Comparison of ENCODE assay signal across 10 cellular contexts in the genomic region with DNA sequence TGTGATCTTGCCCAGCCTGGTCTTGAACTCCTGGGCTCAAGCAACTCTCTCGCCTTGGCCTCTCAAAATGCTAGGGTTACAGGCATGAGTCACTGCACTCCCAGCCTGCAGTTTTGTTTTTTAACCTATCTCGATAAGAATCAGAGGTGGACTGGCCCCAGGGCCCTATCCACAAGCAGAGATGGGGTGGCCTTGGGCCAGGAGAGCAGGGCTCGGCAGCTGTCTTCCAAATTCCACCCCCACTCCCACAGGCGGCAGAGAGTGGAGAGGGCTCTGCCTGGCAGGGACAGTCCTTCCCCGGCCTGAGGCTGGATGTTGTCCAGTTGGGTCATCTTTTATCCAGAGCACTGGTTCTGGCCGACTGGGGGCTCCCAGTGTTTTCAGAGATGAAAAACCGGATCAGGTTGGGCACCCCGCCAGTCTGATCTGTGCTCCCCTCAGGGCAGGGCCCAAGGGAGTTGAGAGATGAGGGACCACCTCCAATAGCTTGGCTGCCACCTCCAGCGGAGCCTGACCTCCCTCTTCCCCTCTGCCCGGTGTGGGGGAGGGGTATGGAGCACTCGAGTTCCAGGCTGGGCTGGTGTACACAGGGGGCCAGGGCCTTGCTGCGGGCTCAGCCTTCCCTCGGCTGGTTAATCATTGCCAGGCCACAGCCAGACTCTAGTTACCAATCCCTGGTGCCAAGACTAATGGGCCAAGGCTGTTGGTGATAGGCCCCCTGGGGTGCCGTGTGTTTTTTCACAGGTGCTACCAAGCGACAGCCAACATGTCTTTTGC. TPM values are rescaled to one million over a fixed set of nuclear protein-coding genes. Genes with fewer than 3 reads are reported as not detected.
DNase-seq lines count a peak whose midpoint lies in the region; ATAC-seq and TF ChIP-seq lines count a peak whose summit lies in the region.
"Had no signal": no experiment of that assay in that cellular context is flagged by ENCODE, and none has a peak within 500 bp of the region (broad histone marks: within the 10 kb centered on the region; RNA-seq: fewer than 3 reads in every experiment).

No MANE protein-coding gene starts in this region.

- TF ChIP-seq POLR2A in thyroid gland (IDR thresholded peaks at IDR 0.05) = no peak

- 18 to 30% methylated on average over 8 to 15 of the region's 15 CpGs for WGBS in thyroid gland, 2 donors

- no peak overlapping the region for H3K4me3 ChIP-seq in thyroid gland (replicated peaks in 1 of 3)

- peaks cover 17 to 20% of the 10 kb centered on the region in 2 donors for H3K4me1 ChIP-seq in thyroid gland

- no peak for ATAC-seq in GM19328 (IDR thresholded peaks at IDR 0.05; ENCODE audit: unreplicated experiment)
- ATAC-seq: activated T-cell treated with anti-CD3 and anti-CD28 coated beads, Interleukin-2, amount 50 U/mL, for 72 hours had no signal

- H3K27me3 ChIP-seq in thyroid gland = no peaks in the 10 kb centered on the region

- peak; percentile 98 for DNase-seq in HuH-7.5 (ENCODE audit: low spot score)
- DNase-seq in anterior cingulate cortex (lab: John Stamatoyannopoulos, UW) = peak in 55 of 58 donors; percentile 5 to 84 (median 67)
- peak; percentile 73 for DNase-seq in kidney glomerular epithelial cell (lab: John Stamatoyannopoulos, UW)
- DNase-seq in thyroid gland = peak; percentile 89 to 91
- DNase-seq in NCI-H82 treated with DMSO at 0.1 percent for 48 hours (lab: John Stamatoyannopoulos, UW; ENCODE audit: unreplicated experiment) = no peak
- no peak for DNase-seq in OCI-M1 (lab: John Stamatoyannopoulos, UW)
- no peak for DNase-seq in activated naive CD4-positive, alpha-beta T cell (lab: John Stamatoyannopoulos, UW)
- DNase-seq: activated T-cell treated with anti-CD3 and anti-CD28 coated beads, Interleukin-2, amount 50 U/mL, for 72 hours; NCI-H345 had no signal

- peak overlapping the region; percentile 59 to 81 (median 78) for H3K27ac ChIP-seq in thyroid gland

- intact Hi-C loops in thyroid gland (cut with DNase I) = no loop called here

- H3K36me3 ChIP-seq in thyroid gland = no peaks in the 10 kb centered on the region

- no peaks in the 10 kb centered on the region for H3K9me3 ChIP-seq in thyroid gland

- no peak for TF ChIP-seq CTCF in thyroid gland (IDR thresholded peaks at IDR 0.05)

RNA-seq across cellular contexts. Expression of a gene that starts 30.3 kb away (rescaled TPM):
- total RNA-seq in thyroid gland = 100 to 1,000 TPM in 2 of 4 donors, 10 to 100 TPM in 2; 64.9 to 209 (median 120) TPM

RNA-seq across cellular contexts. Expression of a gene that starts 31.8 kb away (rescaled TPM):
- 10 to 100 TPM; 35.6 to 73.5 (median 53.8) TPM for total RNA-seq in thyroid gland

RNA-seq across cellular contexts. Expression of a gene that starts 40.9 kb away (rescaled TPM):
- total RNA-seq in thyroid gland = 10 to 100 TPM; 11.6 to 46.6 (median 25.8) TPM

RNA-seq across cellular contexts. Expression of a gene that starts 41.9 kb away (rescaled TPM):
- total RNA-seq in thyroid gland = 10 to 100 TPM; 15.0 to 87.2 (median 21.7) TPM

Comparison
In these comparisons a context has a peak if more than half of its experiments do, and no peak if none do; other contexts are left out.
1. DNase-seq: peak in HuH-7.5 (single experiment), anterior cingulate cortex (55 of 58), kidney glomerular epithelial cell (single experiment) and thyroid gland (2 of 2); none in NCI-H82 treated with DMSO at 0.1 percent for 48 hours (single experiment), OCI-M1 (single experiment) and activated naive CD4-positive, alpha-beta T cell (0 of 4).